In the genomic region with DNA sequence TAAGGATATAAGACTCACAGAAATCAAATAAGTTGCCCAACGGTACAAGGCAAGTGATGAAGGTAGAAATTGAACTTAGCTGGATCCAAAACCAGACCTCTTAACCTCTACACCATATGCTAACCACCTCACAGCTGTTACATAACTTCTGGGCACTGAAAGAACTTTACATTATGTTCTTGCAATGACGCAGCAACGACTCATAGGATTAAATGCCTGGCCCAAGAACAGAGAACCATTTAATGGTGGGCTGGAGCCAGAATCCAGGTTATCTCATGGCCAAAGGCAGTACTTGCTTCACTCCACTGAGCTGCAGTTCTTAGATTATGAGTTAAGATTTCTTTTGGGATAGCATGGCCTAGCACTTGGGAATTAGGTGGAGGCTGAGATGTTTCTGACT, we compare ENCODE assay signal across 1 cellular context.
TF ChIP-seq lines count a peak whose summit lies in the region.

No MANE protein-coding gene starts in this region.

TF ChIP-seq in WTC11, 78 proteins besides CTCF, POLR2A, EP300 and RAD21:
- TF ChIP-seq ZNF121 (CRISPR knock-in tag; IDR thresholded peaks at IDR 0.05) = no peak
- no peak for TF ChIP-seq TEAD4 (CRISPR knock-in tag; IDR thresholded peaks at IDR 0.05)
- no peak for TF ChIP-seq ZNF423 (CRISPR knock-in tag; IDR thresholded peaks at IDR 0.05)
- TF ChIP-seq, protein P1, sequence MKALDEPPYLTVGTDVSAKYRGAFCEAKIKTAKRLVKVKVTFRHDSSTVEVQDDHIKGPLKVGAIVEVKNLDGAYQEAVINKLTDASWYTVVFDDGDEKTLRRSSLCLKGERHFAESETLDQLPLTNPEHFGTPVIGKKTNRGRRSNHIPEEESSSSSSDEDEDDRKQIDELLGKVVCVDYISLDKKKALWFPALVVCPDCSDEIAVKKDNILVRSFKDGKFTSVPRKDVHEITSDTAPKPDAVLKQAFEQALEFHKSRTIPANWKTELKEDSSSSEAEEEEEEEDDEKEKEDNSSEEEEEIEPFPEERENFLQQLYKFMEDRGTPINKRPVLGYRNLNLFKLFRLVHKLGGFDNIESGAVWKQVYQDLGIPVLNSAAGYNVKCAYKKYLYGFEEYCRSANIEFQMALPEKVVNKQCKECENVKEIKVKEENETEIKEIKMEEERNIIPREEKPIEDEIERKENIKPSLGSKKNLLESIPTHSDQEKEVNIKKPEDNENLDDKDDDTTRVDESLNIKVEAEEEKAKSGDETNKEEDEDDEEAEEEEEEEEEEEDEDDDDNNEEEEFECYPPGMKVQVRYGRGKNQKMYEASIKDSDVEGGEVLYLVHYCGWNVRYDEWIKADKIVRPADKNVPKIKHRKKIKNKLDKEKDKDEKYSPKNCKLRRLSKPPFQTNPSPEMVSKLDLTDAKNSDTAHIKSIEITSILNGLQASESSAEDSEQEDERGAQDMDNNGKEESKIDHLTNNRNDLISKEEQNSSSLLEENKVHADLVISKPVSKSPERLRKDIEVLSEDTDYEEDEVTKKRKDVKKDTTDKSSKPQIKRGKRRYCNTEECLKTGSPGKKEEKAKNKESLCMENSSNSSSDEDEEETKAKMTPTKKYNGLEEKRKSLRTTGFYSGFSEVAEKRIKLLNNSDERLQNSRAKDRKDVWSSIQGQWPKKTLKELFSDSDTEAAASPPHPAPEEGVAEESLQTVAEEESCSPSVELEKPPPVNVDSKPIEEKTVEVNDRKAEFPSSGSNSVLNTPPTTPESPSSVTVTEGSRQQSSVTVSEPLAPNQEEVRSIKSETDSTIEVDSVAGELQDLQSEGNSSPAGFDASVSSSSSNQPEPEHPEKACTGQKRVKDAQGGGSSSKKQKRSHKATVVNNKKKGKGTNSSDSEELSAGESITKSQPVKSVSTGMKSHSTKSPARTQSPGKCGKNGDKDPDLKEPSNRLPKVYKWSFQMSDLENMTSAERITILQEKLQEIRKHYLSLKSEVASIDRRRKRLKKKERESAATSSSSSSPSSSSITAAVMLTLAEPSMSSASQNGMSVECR (CRISPR knock-in tag; IDR thresholded peaks at IDR 0.05; ENCODE audit: borderline replicate concordance) = no peak
- TF ChIP-seq, protein P2, sequence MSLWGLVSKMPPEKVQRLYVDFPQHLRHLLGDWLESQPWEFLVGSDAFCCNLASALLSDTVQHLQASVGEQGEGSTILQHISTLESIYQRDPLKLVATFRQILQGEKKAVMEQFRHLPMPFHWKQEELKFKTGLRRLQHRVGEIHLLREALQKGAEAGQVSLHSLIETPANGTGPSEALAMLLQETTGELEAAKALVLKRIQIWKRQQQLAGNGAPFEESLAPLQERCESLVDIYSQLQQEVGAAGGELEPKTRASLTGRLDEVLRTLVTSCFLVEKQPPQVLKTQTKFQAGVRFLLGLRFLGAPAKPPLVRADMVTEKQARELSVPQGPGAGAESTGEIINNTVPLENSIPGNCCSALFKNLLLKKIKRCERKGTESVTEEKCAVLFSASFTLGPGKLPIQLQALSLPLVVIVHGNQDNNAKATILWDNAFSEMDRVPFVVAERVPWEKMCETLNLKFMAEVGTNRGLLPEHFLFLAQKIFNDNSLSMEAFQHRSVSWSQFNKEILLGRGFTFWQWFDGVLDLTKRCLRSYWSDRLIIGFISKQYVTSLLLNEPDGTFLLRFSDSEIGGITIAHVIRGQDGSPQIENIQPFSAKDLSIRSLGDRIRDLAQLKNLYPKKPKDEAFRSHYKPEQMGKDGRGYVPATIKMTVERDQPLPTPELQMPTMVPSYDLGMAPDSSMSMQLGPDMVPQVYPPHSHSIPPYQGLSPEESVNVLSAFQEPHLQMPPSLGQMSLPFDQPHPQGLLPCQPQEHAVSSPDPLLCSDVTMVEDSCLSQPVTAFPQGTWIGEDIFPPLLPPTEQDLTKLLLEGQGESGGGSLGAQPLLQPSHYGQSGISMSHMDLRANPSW (CRISPR knock-in tag; conservative IDR thresholded peaks at IDR 0.05; ENCODE audit: low read depth) = no peak
- no peak for TF ChIP-seq E2F4 (CRISPR knock-in tag; IDR thresholded peaks at IDR 0.05; ENCODE audit: borderline replicate concordance, low read depth)
- TF ChIP-seq PREB (CRISPR knock-in tag; IDR thresholded peaks at IDR 0.05; ENCODE audit: borderline replicate concordance) = no peak
- TF ChIP-seq GABPB1 (CRISPR knock-in tag; IDR thresholded peaks at IDR 0.05) = no peak
- no peak for TF ChIP-seq NFATC4 (CRISPR knock-in tag; IDR thresholded peaks at IDR 0.05)
- no peak for TF ChIP-seq RORB (CRISPR knock-in tag; IDR thresholded peaks at IDR 0.05)
- TF ChIP-seq, protein P3, sequence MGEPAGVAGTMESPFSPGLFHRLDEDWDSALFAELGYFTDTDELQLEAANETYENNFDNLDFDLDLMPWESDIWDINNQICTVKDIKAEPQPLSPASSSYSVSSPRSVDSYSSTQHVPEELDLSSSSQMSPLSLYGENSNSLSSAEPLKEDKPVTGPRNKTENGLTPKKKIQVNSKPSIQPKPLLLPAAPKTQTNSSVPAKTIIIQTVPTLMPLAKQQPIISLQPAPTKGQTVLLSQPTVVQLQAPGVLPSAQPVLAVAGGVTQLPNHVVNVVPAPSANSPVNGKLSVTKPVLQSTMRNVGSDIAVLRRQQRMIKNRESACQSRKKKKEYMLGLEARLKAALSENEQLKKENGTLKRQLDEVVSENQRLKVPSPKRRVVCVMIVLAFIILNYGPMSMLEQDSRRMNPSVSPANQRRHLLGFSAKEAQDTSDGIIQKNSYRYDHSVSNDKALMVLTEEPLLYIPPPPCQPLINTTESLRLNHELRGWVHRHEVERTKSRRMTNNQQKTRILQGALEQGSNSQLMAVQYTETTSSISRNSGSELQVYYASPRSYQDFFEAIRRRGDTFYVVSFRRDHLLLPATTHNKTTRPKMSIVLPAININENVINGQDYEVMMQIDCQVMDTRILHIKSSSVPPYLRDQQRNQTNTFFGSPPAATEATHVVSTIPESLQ (CRISPR knock-in tag; IDR thresholded peaks at IDR 0.05) = no peak
